ENCODE assay signal across 1 cellular context in genomic region chr2:192250961-192251360, GRCh38.
A peak's percentile ranks its signal among the peaks of the same experiment; 100 is the strongest.
TF ChIP-seq lines count a peak whose summit lies in the region.

No MANE protein-coding gene starts in this region.

TF ChIP-seq in SK-N-SH, 30 proteins besides CTCF, POLR2A, EP300 and RAD21 (continued from another document):
- TF ChIP-seq REST (IDR thresholded peaks at IDR 0.05; ENCODE audit: low read depth, low read length) (no peak), GATA2 (CRISPR knock-in tag; IDR thresholded peaks at IDR 0.05) (peak; percentile 16; the same call in 1 of the 2 replicates)
TF ChIP-seq in SK-N-SH: peak in this region for 1.
